Comparison of ENCODE assay signal across 1 cellular context in the genomic region with DNA sequence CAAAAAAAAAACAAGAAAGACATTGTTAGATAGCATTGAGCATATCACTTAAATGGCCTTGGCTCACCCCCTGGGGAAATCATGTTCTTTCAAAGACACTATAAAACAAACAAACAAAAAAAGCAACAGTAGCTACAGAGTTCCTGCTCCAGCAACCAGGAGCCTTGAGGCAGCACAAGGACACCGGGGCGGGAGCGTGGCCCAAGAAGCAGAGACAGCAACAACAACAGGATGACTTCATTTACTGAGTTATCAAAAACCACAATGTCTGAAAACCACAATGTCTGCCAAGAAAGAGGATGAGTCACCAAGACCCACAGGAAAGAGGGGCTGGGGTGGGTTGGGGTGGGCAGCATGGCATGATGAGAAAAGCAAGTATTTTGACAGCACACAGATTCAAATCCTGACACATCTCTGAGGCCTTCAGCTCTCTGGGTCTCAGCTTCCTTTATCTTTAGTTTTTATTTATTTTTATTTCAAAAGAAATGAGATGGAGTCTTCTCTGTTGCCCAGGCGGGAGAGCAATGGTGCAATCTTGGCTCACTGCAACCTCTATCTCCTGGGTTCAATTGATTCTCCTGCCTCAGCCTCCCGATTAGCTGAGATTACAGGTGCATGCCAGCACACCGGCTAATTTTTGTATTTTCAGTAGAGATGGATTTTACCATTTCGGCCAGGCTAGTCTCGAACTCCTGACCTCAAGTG.
TF ChIP-seq lines count a peak whose summit lies in the region.

No MANE protein-coding gene starts in this region.

TF ChIP-seq in SK-N-SH, 30 proteins besides CTCF, POLR2A, EP300 and RAD21 (continued from another document):
- TF ChIP-seq, protein P1, sequence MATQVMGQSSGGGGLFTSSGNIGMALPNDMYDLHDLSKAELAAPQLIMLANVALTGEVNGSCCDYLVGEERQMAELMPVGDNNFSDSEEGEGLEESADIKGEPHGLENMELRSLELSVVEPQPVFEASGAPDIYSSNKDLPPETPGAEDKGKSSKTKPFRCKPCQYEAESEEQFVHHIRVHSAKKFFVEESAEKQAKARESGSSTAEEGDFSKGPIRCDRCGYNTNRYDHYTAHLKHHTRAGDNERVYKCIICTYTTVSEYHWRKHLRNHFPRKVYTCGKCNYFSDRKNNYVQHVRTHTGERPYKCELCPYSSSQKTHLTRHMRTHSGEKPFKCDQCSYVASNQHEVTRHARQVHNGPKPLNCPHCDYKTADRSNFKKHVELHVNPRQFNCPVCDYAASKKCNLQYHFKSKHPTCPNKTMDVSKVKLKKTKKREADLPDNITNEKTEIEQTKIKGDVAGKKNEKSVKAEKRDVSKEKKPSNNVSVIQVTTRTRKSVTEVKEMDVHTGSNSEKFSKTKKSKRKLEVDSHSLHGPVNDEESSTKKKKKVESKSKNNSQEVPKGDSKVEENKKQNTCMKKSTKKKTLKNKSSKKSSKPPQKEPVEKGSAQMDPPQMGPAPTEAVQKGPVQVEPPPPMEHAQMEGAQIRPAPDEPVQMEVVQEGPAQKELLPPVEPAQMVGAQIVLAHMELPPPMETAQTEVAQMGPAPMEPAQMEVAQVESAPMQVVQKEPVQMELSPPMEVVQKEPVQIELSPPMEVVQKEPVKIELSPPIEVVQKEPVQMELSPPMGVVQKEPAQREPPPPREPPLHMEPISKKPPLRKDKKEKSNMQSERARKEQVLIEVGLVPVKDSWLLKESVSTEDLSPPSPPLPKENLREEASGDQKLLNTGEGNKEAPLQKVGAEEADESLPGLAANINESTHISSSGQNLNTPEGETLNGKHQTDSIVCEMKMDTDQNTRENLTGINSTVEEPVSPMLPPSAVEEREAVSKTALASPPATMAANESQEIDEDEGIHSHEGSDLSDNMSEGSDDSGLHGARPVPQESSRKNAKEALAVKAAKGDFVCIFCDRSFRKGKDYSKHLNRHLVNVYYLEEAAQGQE (IDR thresholded peaks at IDR 0.05; ENCODE audit: low read depth, low read length) = 0 out of 2 replicates have a peak, but pooled peaks have one; percentile 45
- no peak for TF ChIP-seq NRF1 (IDR thresholded peaks at IDR 0.05; ENCODE audit: low read depth, low read length)
- no peak for TF ChIP-seq CHD2 (IDR thresholded peaks at IDR 0.05; ENCODE audit: low read length, partially characterized antibody)
- TF ChIP-seq TAF1 (IDR thresholded peaks at IDR 0.05; ENCODE audit: borderline replicate concordance, low read depth, low read length) = no peak
- no peak for TF ChIP-seq GATA2 (CRISPR knock-in tag; IDR thresholded peaks at IDR 0.05)
- TF ChIP-seq FOSL2 (IDR thresholded peaks at IDR 0.05; ENCODE audit: borderline replicate concordance, low read depth) = peak; percentile 94
- no peak for TF ChIP-seq EZH2phosphoT487 (IDR thresholded peaks at IDR 0.05; ENCODE audit: borderline replicate concordance, low read depth)
- TF ChIP-seq, protein P2, sequence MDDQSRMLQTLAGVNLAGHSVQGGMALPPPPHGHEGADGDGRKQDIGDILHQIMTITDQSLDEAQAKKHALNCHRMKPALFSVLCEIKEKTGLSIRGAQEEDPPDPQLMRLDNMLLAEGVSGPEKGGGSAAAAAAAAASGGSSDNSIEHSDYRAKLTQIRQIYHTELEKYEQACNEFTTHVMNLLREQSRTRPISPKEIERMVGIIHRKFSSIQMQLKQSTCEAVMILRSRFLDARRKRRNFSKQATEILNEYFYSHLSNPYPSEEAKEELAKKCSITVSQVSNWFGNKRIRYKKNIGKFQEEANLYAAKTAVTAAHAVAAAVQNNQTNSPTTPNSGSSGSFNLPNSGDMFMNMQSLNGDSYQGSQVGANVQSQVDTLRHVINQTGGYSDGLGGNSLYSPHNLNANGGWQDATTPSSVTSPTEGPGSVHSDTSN (IDR thresholded peaks at IDR 0.05) = peak; percentile 84
- no peak for TF ChIP-seq SMC3 (IDR thresholded peaks at IDR 0.05; ENCODE audit: low read depth, low read length)
- TF ChIP-seq MXI1 (IDR thresholded peaks at IDR 0.05; ENCODE audit: low read depth, low read length) = no peak
- TF ChIP-seq, protein P3, sequence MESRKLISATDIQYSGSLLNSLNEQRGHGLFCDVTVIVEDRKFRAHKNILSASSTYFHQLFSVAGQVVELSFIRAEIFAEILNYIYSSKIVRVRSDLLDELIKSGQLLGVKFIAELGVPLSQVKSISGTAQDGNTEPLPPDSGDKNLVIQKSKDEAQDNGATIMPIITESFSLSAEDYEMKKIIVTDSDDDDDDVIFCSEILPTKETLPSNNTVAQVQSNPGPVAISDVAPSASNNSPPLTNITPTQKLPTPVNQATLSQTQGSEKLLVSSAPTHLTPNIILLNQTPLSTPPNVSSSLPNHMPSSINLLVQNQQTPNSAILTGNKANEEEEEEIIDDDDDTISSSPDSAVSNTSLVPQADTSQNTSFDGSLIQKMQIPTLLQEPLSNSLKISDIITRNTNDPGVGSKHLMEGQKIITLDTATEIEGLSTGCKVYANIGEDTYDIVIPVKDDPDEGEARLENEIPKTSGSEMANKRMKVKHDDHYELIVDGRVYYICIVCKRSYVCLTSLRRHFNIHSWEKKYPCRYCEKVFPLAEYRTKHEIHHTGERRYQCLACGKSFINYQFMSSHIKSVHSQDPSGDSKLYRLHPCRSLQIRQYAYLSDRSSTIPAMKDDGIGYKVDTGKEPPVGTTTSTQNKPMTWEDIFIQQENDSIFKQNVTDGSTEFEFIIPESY (IDR thresholded peaks at IDR 0.05; ENCODE audit: borderline replicate concordance, low read depth) = 0 out of 2 replicates have a peak, but pooled peaks have one; percentile 78
- TF ChIP-seq, protein P4, sequence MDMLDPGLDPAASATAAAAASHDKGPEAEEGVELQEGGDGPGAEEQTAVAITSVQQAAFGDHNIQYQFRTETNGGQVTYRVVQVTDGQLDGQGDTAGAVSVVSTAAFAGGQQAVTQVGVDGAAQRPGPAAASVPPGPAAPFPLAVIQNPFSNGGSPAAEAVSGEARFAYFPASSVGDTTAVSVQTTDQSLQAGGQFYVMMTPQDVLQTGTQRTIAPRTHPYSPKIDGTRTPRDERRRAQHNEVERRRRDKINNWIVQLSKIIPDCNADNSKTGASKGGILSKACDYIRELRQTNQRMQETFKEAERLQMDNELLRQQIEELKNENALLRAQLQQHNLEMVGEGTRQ (IDR thresholded peaks at IDR 0.05; ENCODE audit: borderline replicate concordance, low read depth, low read length) = no peak
- peak; percentile 53; the same call in 1 of the 2 replicates for TF ChIP-seq FOXM1 (IDR thresholded peaks at IDR 0.05; ENCODE audit: low read depth)
- peak; percentile 53; the same call in 1 of the 2 replicates for TF ChIP-seq POLR2AphosphoS5 (IDR thresholded peaks at IDR 0.05; ENCODE audit: low read depth, low read length)
- TF ChIP-seq, protein P5, sequence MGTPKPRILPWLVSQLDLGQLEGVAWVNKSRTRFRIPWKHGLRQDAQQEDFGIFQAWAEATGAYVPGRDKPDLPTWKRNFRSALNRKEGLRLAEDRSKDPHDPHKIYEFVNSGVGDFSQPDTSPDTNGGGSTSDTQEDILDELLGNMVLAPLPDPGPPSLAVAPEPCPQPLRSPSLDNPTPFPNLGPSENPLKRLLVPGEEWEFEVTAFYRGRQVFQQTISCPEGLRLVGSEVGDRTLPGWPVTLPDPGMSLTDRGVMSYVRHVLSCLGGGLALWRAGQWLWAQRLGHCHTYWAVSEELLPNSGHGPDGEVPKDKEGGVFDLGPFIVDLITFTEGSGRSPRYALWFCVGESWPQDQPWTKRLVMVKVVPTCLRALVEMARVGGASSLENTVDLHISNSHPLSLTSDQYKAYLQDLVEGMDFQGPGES (IDR thresholded peaks at IDR 0.05; ENCODE audit: low read depth, low read length) = no peak
- TF ChIP-seq RXRA (IDR thresholded peaks at IDR 0.05; ENCODE audit: borderline replicate concordance, low read depth) = peak; percentile 82
- peak; percentile 84 for TF ChIP-seq MEF2A (IDR thresholded peaks at IDR 0.05; ENCODE audit: borderline replicate concordance, low read depth)
- peak; percentile 24; the same call in 1 of the 2 replicates for TF ChIP-seq YY1 (IDR thresholded peaks at IDR 0.05; ENCODE audit: low read depth)
- TF ChIP-seq JUND (IDR thresholded peaks at IDR 0.05) = peak; percentile 94
- TF ChIP-seq, protein P6, sequence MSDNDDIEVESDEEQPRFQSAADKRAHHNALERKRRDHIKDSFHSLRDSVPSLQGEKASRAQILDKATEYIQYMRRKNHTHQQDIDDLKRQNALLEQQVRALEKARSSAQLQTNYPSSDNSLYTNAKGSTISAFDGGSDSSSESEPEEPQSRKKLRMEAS (IDR thresholded peaks at IDR 0.05; ENCODE audit: low read depth) = peak; percentile 89
- TF ChIP-seq FOXJ3 (CRISPR knock-in tag; IDR thresholded peaks at IDR 0.05) = no peak
